ENCODE assay signal across 9 cellular contexts in the genomic region with DNA sequence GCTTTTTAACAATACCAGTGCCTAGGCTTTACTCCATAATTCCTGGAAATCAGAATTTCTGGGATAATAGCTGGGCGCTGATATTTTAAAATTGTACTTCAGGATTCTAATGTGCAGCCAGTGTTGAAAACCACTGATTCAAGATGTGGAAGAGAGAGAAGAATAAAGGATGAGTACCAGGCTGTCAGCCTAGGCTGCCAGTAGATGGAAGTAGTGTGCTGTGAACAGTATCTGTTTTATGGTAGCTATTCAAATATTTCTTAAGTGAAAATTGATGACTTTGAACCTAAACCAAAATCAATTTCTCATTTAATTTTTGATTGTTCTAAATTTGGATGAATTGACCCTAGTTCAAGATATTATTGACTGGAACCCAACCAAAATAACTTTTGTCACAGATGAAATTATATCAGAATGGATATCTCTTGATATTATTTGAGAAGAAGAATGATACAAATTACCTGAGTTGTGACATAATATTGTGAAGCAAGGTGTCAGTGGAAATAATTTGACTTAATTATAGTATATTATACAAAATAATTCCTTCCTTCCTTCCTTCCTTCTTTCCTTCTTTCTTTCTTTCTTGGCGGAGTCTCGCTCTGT.
DNase-seq lines count a peak whose midpoint lies in the region; ATAC-seq and TF ChIP-seq lines count a peak whose summit lies in the region.
"Had no signal": no experiment of that assay in that cellular context is flagged by ENCODE, and none has a peak within 500 bp of the region (broad histone marks: within the 10 kb centered on the region; RNA-seq: fewer than 3 reads in every experiment).

No MANE protein-coding gene starts in this region.

- H3K4me1 Mint-ChIP-seq in Caco-2 (ENCODE audit: low read depth, unreplicated experiment) = peaks cover 45% of the 10 kb centered on the region
- H3K4me1 Mint-ChIP-seq in stimulated activated naive CD8-positive, alpha-beta T cell treated with anti-CD3 and anti-CD28 coated beads, Interleukin-15, amount 100 ng/mL, for 72 hours = peaks cover 13% of the 10 kb centered on the region

- POLR2A ChIA-PET in Caco-2 (lab: Charles Lee) = no interaction called here

- H3K4me3 Mint-ChIP-seq in Caco-2 (ENCODE audit: unreplicated experiment) = no peak overlapping the region
- no peak overlapping the region for H3K4me3 Mint-ChIP-seq in stimulated activated naive CD8-positive, alpha-beta T cell treated with anti-CD3 and anti-CD28 coated beads, Interleukin-15, amount 100 ng/mL, for 72 hours
- H3K4me3 Mint-ChIP-seq: naive thymus-derived CD8-positive, alpha-beta T cell had no signal

- DNase-seq in Caco-2 (peak in 1 of 2 experiments; percentile 49), NCI-H2227 treated with DMSO at 0.1 percent for 48 hours (lab: John Stamatoyannopoulos, UW) (peak; percentile 54), amniotic stem cell (lab: John Stamatoyannopoulos, UW) (peak; percentile 18), hepatic stellate cell (ENCODE audit: low spot score) (peak; percentile 43)
- peak in 1 of 2 donors; percentile 26 for DNase-seq in stimulated activated naive CD8-positive, alpha-beta T cell treated with anti-CD3 and anti-CD28 coated beads, Interleukin-15, amount 100 ng/mL, for 72 hours
- DNase-seq in stimulated activated naive CD4-positive, alpha-beta T cell treated with Interleukin-2 at 50 U/mL for 16 hours (lab: John Stamatoyannopoulos, UW) = no peak

- peak; percentile 75 to 77 for TF ChIP-seq CTCF in Caco-2 (IDR thresholded peaks at IDR 0.05; ENCODE audit: insufficient read depth in 1 of 2, low read depth in 1 of 2, low read length in 1 of 2, severe bottlenecking in 1 of 2, unreplicated experiment in 1 of 2)

- peaks cover 6% of the 10 kb centered on the region for H3K4me1 ChIP-seq in Caco-2

- H3K9me3 ChIP-seq in Caco-2 = no peaks in the 10 kb centered on the region

- peaks cover 5% of the 10 kb centered on the region for H3K9me3 Mint-ChIP-seq in Caco-2 (ENCODE audit: unreplicated experiment)
- no peaks in the 10 kb centered on the region for H3K9me3 Mint-ChIP-seq in stimulated activated naive CD8-positive, alpha-beta T cell treated with anti-CD3 and anti-CD28 coated beads, Interleukin-15, amount 100 ng/mL, for 72 hours
- H3K9me3 Mint-ChIP-seq: naive thymus-derived CD8-positive, alpha-beta T cell had no signal

- intact Hi-C loops in Caco-2 (cut with micrococcal nuclease; ENCODE audit: unreplicated experiment) = loop anchor here (1.0 to 10.0 kb wide), 6 partner anchors 75 to 781 kb away; a partner anchor contains a TSS

- BruUV-seq in Caco-2 (replicated peaks; lab: Mats Ljungman, UMichigan) = no TSS peak

- H3K36me3 Mint-ChIP-seq in Caco-2 (ENCODE audit: insufficient read depth, unreplicated experiment) = no peaks in the 10 kb centered on the region
- H3K36me3 Mint-ChIP-seq: naive thymus-derived CD8-positive, alpha-beta T cell had no signal

- CTCF ChIA-PET in Caco-2 (lab: Charles Lee) = interaction anchor here (0.6 to 3.7 kb wide), 6 partner anchors 17 to 464 kb away, joined by 3 to 30 read pairs (median 5); no protein-coding TSS in a partner anchor

- H3K27ac Mint-ChIP-seq in Caco-2 (ENCODE audit: unreplicated experiment) = peak overlapping the region; percentile 31
- no peak overlapping the region for H3K27ac Mint-ChIP-seq in stimulated activated naive CD8-positive, alpha-beta T cell treated with anti-CD3 and anti-CD28 coated beads, Interleukin-15, amount 100 ng/mL, for 72 hours
- H3K27ac Mint-ChIP-seq: naive thymus-derived CD8-positive, alpha-beta T cell had no signal

- ATAC-seq in GM21619 (IDR thresholded peaks at IDR 0.05; ENCODE audit: unreplicated experiment) = peak; percentile 50
- peak; percentile 76 for ATAC-seq in stimulated activated naive CD8-positive, alpha-beta T cell treated with anti-CD3 and anti-CD28 coated beads, Interleukin-15, amount 100 ng/mL, for 72 hours
- no peak for ATAC-seq in GM21447 (IDR thresholded peaks at IDR 0.05; ENCODE audit: unreplicated experiment)

- H3K4me3 ChIP-seq in Caco-2 (ENCODE audit: low read depth, low read length) = no peak overlapping the region

- H3K36me3 ChIP-seq in Caco-2 (ENCODE audit: control insufficient read depth, insufficient read depth, low read length) = no peaks in the 10 kb centered on the region

- H3K27me3 Mint-ChIP-seq in Caco-2 (ENCODE audit: insufficient read depth, unreplicated experiment) = no peaks in the 10 kb centered on the region
- no peaks in the 10 kb centered on the region for H3K27me3 Mint-ChIP-seq in stimulated activated naive CD8-positive, alpha-beta T cell treated with anti-CD3 and anti-CD28 coated beads, Interleukin-15, amount 100 ng/mL, for 72 hours
- H3K27me3 Mint-ChIP-seq: naive thymus-derived CD8-positive, alpha-beta T cell had no signal

- no peaks in the 10 kb centered on the region for H3K27me3 ChIP-seq in Caco-2 (replicated peaks; ENCODE audit: control insufficient read depth, insufficient read depth, low read length)
